ENCODE assay signal across 8 cellular contexts in genomic region chr4:169024762-169025161, GRCh38. TPM values are rescaled to one million over a fixed set of nuclear protein-coding genes. Genes with fewer than 3 reads are reported as not detected.
DNase-seq lines count a peak whose midpoint lies in the region; ATAC-seq and TF ChIP-seq lines count a peak whose summit lies in the region.

No MANE protein-coding gene starts in this region.

- H3K4me3 ChIP-seq in DND-41 (ENCODE audit: low read depth in 1 of 2, low read length in 2 of 2), result no peak overlapping the region
- no peak overlapping the region for H3K4me3 ChIP-seq in fibroblast of villous mesenchyme (ENCODE audit: low read depth, low read length)

- no peaks in the 10 kb centered on the region for H3K9me3 ChIP-seq in DND-41 (ENCODE audit: insufficient read depth, low read length, severe bottlenecking)

- no peak overlapping the region for H3K9ac ChIP-seq in DND-41 (ENCODE audit: low read depth, low read length)

- H4K20me1 ChIP-seq in DND-41 (ENCODE audit: insufficient read depth, low read length), result no peaks in the 10 kb centered on the region

- ATAC-seq in DND-41 (ENCODE audit: insufficient read depth, low read depth) (peak; percentile 68; the same call in 2 of the 3 replicates), GM19395 (IDR thresholded peaks at IDR 0.05; ENCODE audit: unreplicated experiment) (peak; percentile 95), HG03378 (IDR thresholded peaks at IDR 0.05; ENCODE audit: unreplicated experiment) (peak; percentile 86)

- peak; percentile 67 for TF ChIP-seq CTCF in DND-41 (IDR thresholded peaks at IDR 0.05; ENCODE audit: borderline replicate concordance, extremely low read depth, low read length, poor library complexity, severe bottlenecking)
- peak; percentile 72 for TF ChIP-seq CTCF in fibroblast of villous mesenchyme (IDR thresholded peaks at IDR 0.05; ENCODE audit: insufficient read depth, low read depth, low read length)

- no peak overlapping the region for H2AFZ ChIP-seq in DND-41 (ENCODE audit: low read depth, low read length)

- no peaks in the 10 kb centered on the region for H3K79me2 ChIP-seq in DND-41 (ENCODE audit: insufficient read depth, low read length)

- H3K4me1 ChIP-seq in DND-41 (ENCODE audit: insufficient read depth, low read length), result no peaks in the 10 kb centered on the region

- H3K27me3 ChIP-seq in DND-41 (ENCODE audit: insufficient read depth, low read length, poor library complexity), result peaks cover 3% of the 10 kb centered on the region

- no peak overlapping the region for H3K27ac ChIP-seq in DND-41 (ENCODE audit: low read length)

- no peaks in the 10 kb centered on the region for H3K36me3 ChIP-seq in DND-41 (ENCODE audit: insufficient read depth, low read length)

- no peak overlapping the region for H3K4me2 ChIP-seq in DND-41 (ENCODE audit: insufficient read depth, low read length)

- DNase-seq in DND-41 (no peak), RPMI7951 (ENCODE audit: low read depth) (peak; percentile 51), fibroblast of villous mesenchyme (ENCODE audit: low read depth) (peak; percentile 60), pulmonary artery endothelial cell (ENCODE audit: low read depth, low spot score) (peak; percentile 17), NOMO-1 treated with dmso at 0.1 percent for 144 hours (lab: John Stamatoyannopoulos, UW; ENCODE audit: unreplicated experiment) (no peak), GF-D8 (lab: John Stamatoyannopoulos, UW) (no peak)

RNA-seq across cellular contexts. Expression of gene CBR4, which starts 14.7 kb away (rescaled TPM):
- total RNA-seq in RPMI7951 (2014; rRNA removed; shearing (Covaris generic)), result 8.3 and 9.3 TPM in 2 replicates
- total RNA-seq in fibroblast of villous mesenchyme (14.8 and 23.3 TPM in 2 replicates), pulmonary artery endothelial cell (17.1 and 19.2 TPM in 2 replicates)

Comparison
In these comparisons a context has a peak if more than half of its experiments do, and no peak if none do; other contexts are left out.
1. DNase-seq: peak in RPMI7951 (single experiment), fibroblast of villous mesenchyme (single experiment) and pulmonary artery endothelial cell (single experiment); none in DND-41 (single experiment), NOMO-1 treated with dmso at 0.1 percent for 144 hours (single experiment) and GF-D8 (single experiment).
2. Peak in every context shown above with its lines, with median percentiles within 50 percentile points of each other: ATAC-seq.